22 cellular contexts compared by ENCODE assay signal in genomic region chr2:193251909-193252308, GRCh38.
"Had no signal": no experiment of that assay in that cellular context is flagged by ENCODE, and none has a peak within 500 bp of the region (broad histone marks: within the 10 kb centered on the region; RNA-seq: fewer than 3 reads in every experiment).

No MANE protein-coding gene starts in this region.

- H3K4me1 Mint-ChIP-seq: activated CD4-positive, alpha-beta T cell treated with anti-CD3 and anti-CD28 coated beads, Interleukin-2, amount 10 ng/mL, durations not matched to agents 24 days and 14 days had no signal

- H3K36me3 Mint-ChIP-seq: activated naive CD4-positive, alpha-beta T cell treated with anti-CD3 and anti-CD28 coated beads, Interleukin-2, amount 50 U/mL, for 72 hours had no signal

- H3K9me3 Mint-ChIP-seq: activated CD4-positive, alpha-beta T cell treated with anti-CD3 and anti-CD28 coated beads, Interleukin-2, amount 10 ng/mL, durations not matched to agents 24 days and 14 days; activated naive CD4-positive, alpha-beta T cell treated with anti-CD3 and anti-CD28 coated beads, Interleukin-2, amount 50 U/mL, for 72 hours; activated T-cell treated with anti-CD3 and anti-CD28 coated beads, Interleukin-2, amount 50 U/mL, for 4 hours; T-helper 1 cell treated with Interleukin-12 subunit alpha and Interleukin-12 subunit beta and Interleukin-4 antibody, amounts not matched to agents 30 μg/mL and 1 μg/mL, for 36 hours had no signal

- H3K27ac ChIP-seq: coronary artery had no signal

- H3K27ac Mint-ChIP-seq: activated B cell treated with CpG ODN at 0.5 μM for 24 hours; activated CD4-positive, alpha-beta T cell treated with anti-CD3 and anti-CD28 coated beads, Interleukin-2, amount 10 ng/mL, durations not matched to agents 24 days and 14 days; activated naive CD4-positive, alpha-beta T cell treated with anti-CD3 and anti-CD28 coated beads, Interleukin-2, amount 50 U/mL, for 72 hours; T-helper 1 cell treated with Interleukin-12 subunit alpha and Interleukin-12 subunit beta and Interleukin-4 antibody, amounts not matched to agents 30 μg/mL and 1 μg/mL, for 36 hours had no signal

- H3K4me3 ChIP-seq: coronary artery had no signal

- ATAC-seq: activated naive CD4-positive, alpha-beta T cell treated with anti-CD3 and anti-CD28 coated beads, Interleukin-2, amount 50 U/mL, for 72 hours; activated T-cell treated with anti-CD3 and anti-CD28 coated beads, Interleukin-2, amount 50 U/mL, for 4 hours; Right ventricle myocardium inferior had no signal

- DNase-seq: activated B cell treated with CpG ODN at 0.5 μM for 24 hours; activated CD4-positive, alpha-beta T cell treated with anti-CD3 and anti-CD28 coated beads for 1 hour; activated CD4-positive, alpha-beta T cell treated with anti-CD3 and anti-CD28 coated beads, Interleukin-2, amount 10 ng/mL, durations not matched to agents 24 days and 14 days; activated CD4-positive, alpha-beta T cell treated with anti-CD3 and anti-CD28 coated beads, Interleukin-2, amount 50 U/mL, for 48 hours; activated effector memory CD4-positive, alpha-beta T cell treated with anti-CD3 and anti-CD28 coated beads, Interleukin-2, amount 50 U/mL, for 16 hours; activated naive CD4-positive, alpha-beta T cell treated with Interleukin-2 at 50 U/mL for 16 hours; activated T-cell treated with anti-CD3 and anti-CD28 coated beads, Interleukin-2, amount 50 U/mL, for 4 hours; anterior cingulate cortex; central memory CD4-positive, alpha-beta T cell; Karpas-422; NCI-H1048; NCI-H146; NCI-H2029; NCI-H2107; NCI-H2171 treated with DMSO at 0.1 percent for 48 hours; NCI-H226; NCI-H526; NCI-H774 had no signal

- H3K4me3 Mint-ChIP-seq: activated B cell treated with CpG ODN at 0.5 μM for 24 hours; activated CD4-positive, alpha-beta T cell treated with anti-CD3 and anti-CD28 coated beads, Interleukin-2, amount 10 ng/mL, durations not matched to agents 24 days and 14 days; activated T-cell treated with anti-CD3 and anti-CD28 coated beads, Interleukin-2, amount 50 U/mL, for 4 hours; T-helper 1 cell treated with Interleukin-12 subunit alpha and Interleukin-12 subunit beta and Interleukin-4 antibody, amounts not matched to agents 30 μg/mL and 1 μg/mL, for 36 hours had no signal

- H3K27me3 Mint-ChIP-seq: activated B cell treated with CpG ODN at 0.5 μM for 24 hours; activated CD4-positive, alpha-beta T cell treated with anti-CD3 and anti-CD28 coated beads, Interleukin-2, amount 10 ng/mL, durations not matched to agents 24 days and 14 days had no signal
